Comparison of ENCODE assay signal across 1 cellular context in genomic region chr19:12610540-12611360, GRCh38.
TF ChIP-seq lines count a peak whose summit lies in the region.

Gene ZNF490, minus strand, starts transcription at chr19:12610813. Its CDS starts 133 bp downstream, at chr19:12610680.
Gene ZNF791, plus strand, starts transcription at chr19:12610920. Its CDS starts 160 bp downstream, at chr19:12611080.

TF ChIP-seq in K562, 482 proteins besides CTCF, POLR2A, EP300 and RAD21 (continued from another document and continues in another):
- no peak for TF ChIP-seq ZBTB49 (CRISPR knock-in tag; IDR thresholded peaks at IDR 0.05; ENCODE audit: borderline replicate concordance)
- peak; percentile 54; the same call in 1 of the 2 replicates for TF ChIP-seq ZBTB43 (CRISPR knock-in tag; IDR thresholded peaks at IDR 0.05)
- TF ChIP-seq NRF1 (conservative IDR thresholded peaks at IDR 0.05 in 1 of 2, IDR thresholded peaks at IDR 0.05 in 1 of 2): peak; percentile 88 to 91
- TF ChIP-seq NFIC (IDR thresholded peaks at IDR 0.05): peak; percentile 44
- peak; percentile 53 for TF ChIP-seq SOX6 (IDR thresholded peaks at IDR 0.05)
- TF ChIP-seq GATA2 (CRISPR knock-in tag; IDR thresholded peaks at IDR 0.05): no peak
- TF ChIP-seq TOE1 (IDR thresholded peaks at IDR 0.05; ENCODE audit: borderline replicate concordance): peak; percentile 71; the same call in 1 of the 2 replicates
- no peak for TF ChIP-seq TOE1 (CRISPR knock-in tag; IDR thresholded peaks at IDR 0.05; ENCODE audit: borderline replicate concordance, low read depth)
- no peak for TF ChIP-seq CREBBP (IDR thresholded peaks at IDR 0.05; ENCODE audit: low read depth, low read length)
- no peak for TF ChIP-seq ZBTB9 (CRISPR knock-in tag; IDR thresholded peaks at IDR 0.05)
- no peak for TF ChIP-seq ZC3H4 (CRISPR knock-in tag; IDR thresholded peaks at IDR 0.05; ENCODE audit: borderline replicate concordance)
- peak; percentile 38; the same call in 1 of the 2 replicates for TF ChIP-seq ZNF384 (IDR thresholded peaks at IDR 0.05; ENCODE audit: low read depth, low read length)
- TF ChIP-seq SMAD1 (IDR thresholded peaks at IDR 0.05; ENCODE audit: low read depth, low read length, partially characterized antibody): peak; percentile 12
- no peak for TF ChIP-seq CBFA2T3 (IDR thresholded peaks at IDR 0.05)
- TF ChIP-seq ZBTB12 (CRISPR knock-in tag; IDR thresholded peaks at IDR 0.05): peak; percentile 79
- peak; percentile 73 for TF ChIP-seq MEIS2 (IDR thresholded peaks at IDR 0.05; ENCODE audit: partially characterized antibody)
- TF ChIP-seq ZNF76 (CRISPR knock-in tag; IDR thresholded peaks at IDR 0.05; ENCODE audit: borderline replicate concordance): no peak
- peak; percentile 89 for TF ChIP-seq KDM5B (IDR thresholded peaks at IDR 0.05; ENCODE audit: insufficient replicate concordance, low read depth, low read length)
- no peak for TF ChIP-seq PURB (CRISPR knock-in tag; IDR thresholded peaks at IDR 0.05; ENCODE audit: low read depth)
- peak; percentile 73 for TF ChIP-seq PML (IDR thresholded peaks at IDR 0.05; ENCODE audit: low read length)
- TF ChIP-seq XRCC3 (IDR thresholded peaks at IDR 0.05): no peak
- peak; percentile 28 to 42; a peak in 3 of 4 replicates for TF ChIP-seq SIX5 (IDR thresholded peaks at IDR 0.05; ENCODE audit: borderline replicate concordance in 1 of 2, insufficient read depth in 1 of 2, low read depth in 1 of 2, low read length in 2 of 2)
- TF ChIP-seq ZNF589 (CRISPR knock-in tag; IDR thresholded peaks at IDR 0.05; ENCODE audit: low read depth): no peak
- no peak for TF ChIP-seq BMI1 (IDR thresholded peaks at IDR 0.05; ENCODE audit: low read length)
- no peak for TF ChIP-seq USF2 (CRISPR knock-in tag; IDR thresholded peaks at IDR 0.05)
- no peak for TF ChIP-seq ZNF184 (CRISPR knock-in tag; IDR thresholded peaks at IDR 0.05)
- no peak for TF ChIP-seq PPARD (CRISPR knock-in tag; IDR thresholded peaks at IDR 0.05)
- peak; percentile 95 for TF ChIP-seq SP1 (CRISPR knock-in tag; IDR thresholded peaks at IDR 0.05)
- no peak for TF ChIP-seq MTA2 (IDR thresholded peaks at IDR 0.05; ENCODE audit: low read depth)
- TF ChIP-seq RBM25 (IDR thresholded peaks at IDR 0.05; ENCODE audit: low read depth, low read length, severe bottlenecking): no peak
- TF ChIP-seq DMBX1 (CRISPR knock-in tag; IDR thresholded peaks at IDR 0.05; ENCODE audit: borderline replicate concordance): no peak
- TF ChIP-seq TAF7 (tag; IDR thresholded peaks at IDR 0.05): peak; percentile 94
- TF ChIP-seq ELK1 (CRISPR knock-in tag; IDR thresholded peaks at IDR 0.05): no peak
- TF ChIP-seq ID3 (CRISPR knock-in tag; IDR thresholded peaks at IDR 0.05): no peak
- TF ChIP-seq ID3 (tag; IDR thresholded peaks at IDR 0.05): no peak
- TF ChIP-seq ZSCAN32 (CRISPR knock-in tag; IDR thresholded peaks at IDR 0.05): no peak
- TF ChIP-seq ZNF282 (CRISPR knock-in tag; IDR thresholded peaks at IDR 0.05): no peak
- TF ChIP-seq ZNF354B (CRISPR knock-in tag; IDR thresholded peaks at IDR 0.05): no peak
- no peak for TF ChIP-seq RBM15 (IDR thresholded peaks at IDR 0.05; ENCODE audit: insufficient read depth, low read length)
- no peak for TF ChIP-seq HMGN3 (IDR thresholded peaks at IDR 0.05; ENCODE audit: borderline replicate concordance, extremely low read depth, insufficient read length, low read depth, low read length)
- TF ChIP-seq HSF4 (CRISPR knock-in tag; IDR thresholded peaks at IDR 0.05; ENCODE audit: borderline replicate concordance): no peak
- peak; percentile 90 for TF ChIP-seq CTBP1 (IDR thresholded peaks at IDR 0.05; ENCODE audit: borderline replicate concordance)
- no peak for TF ChIP-seq ATF2 (CRISPR knock-in tag; IDR thresholded peaks at IDR 0.05)
- no peak for TF ChIP-seq IRF1 (CRISPR knock-in tag; IDR thresholded peaks at IDR 0.05; ENCODE audit: borderline replicate concordance)
- no peak for TF ChIP-seq RBM14 (IDR thresholded peaks at IDR 0.05; ENCODE audit: borderline replicate concordance, insufficient read depth, low read depth, low read length)
- TF ChIP-seq ZNF436 (CRISPR knock-in tag; IDR thresholded peaks at IDR 0.05): no peak
- TF ChIP-seq HNRNPH1 (optimal IDR thresholded peaks at IDR 0.05; ENCODE audit: low read depth, low read length): no peak
- TF ChIP-seq PHF8 (IDR thresholded peaks at IDR 0.05; ENCODE audit: borderline replicate concordance, low read length): peak; percentile 95; the same call in 1 of the 2 replicates
- peak; percentile 33; the same call in 1 of the 2 replicates for TF ChIP-seq RFX1 (IDR thresholded peaks at IDR 0.05)
- 0 out of 2 replicates have a peak, but pooled peaks have one; percentile 64 for TF ChIP-seq NFATC3 (IDR thresholded peaks at IDR 0.05)
- TF ChIP-seq ZFP30 (CRISPR knock-in tag; IDR thresholded peaks at IDR 0.05; ENCODE audit: borderline replicate concordance): no peak
- TF ChIP-seq RREB1 (CRISPR knock-in tag; IDR thresholded peaks at IDR 0.05): no peak
